8 cellular contexts compared by ENCODE assay signal in genomic region chr20:50112512-50113419, GRCh38. TPM values are rescaled to one million over a fixed set of nuclear protein-coding genes. Genes with fewer than 3 reads are reported as not detected.
DNase-seq lines count a peak whose midpoint lies in the region; ATAC-seq and TF ChIP-seq lines count a peak whose summit lies in the region.

Gene UBE2V1, minus strand, starts transcription at chr20:50113150. Its CDS starts 22 bp downstream, at chr20:50113128.

- H3K27me3 Mint-ChIP-seq in CD4-positive, alpha-beta memory T cell = no peaks in the 10 kb centered on the region
- H3K27me3 Mint-ChIP-seq in activated T-cell treated with anti-CD3 and anti-CD28 coated beads, Interleukin-2, amount 50 U/mL, for 4 hours (ENCODE audit: low read depth) = no peaks in the 10 kb centered on the region

- no peaks in the 10 kb centered on the region for H3K27me3 ChIP-seq in CD4-positive, alpha-beta memory T cell (ENCODE audit: insufficient read depth, low read length)
- no peaks in the 10 kb centered on the region for H3K27me3 ChIP-seq in KMS-11 (ENCODE audit: insufficient read depth, low read depth)
- no peaks in the 10 kb centered on the region for H3K27me3 ChIP-seq in Peyer's patch
- no peaks in the 10 kb centered on the region for H3K27me3 ChIP-seq in esophagus (ENCODE audit: control insufficient read depth in 1 of 2, insufficient read depth in 2 of 2, low read length in 2 of 2)
- H3K27me3 ChIP-seq in muscle layer of colon (ENCODE audit: control insufficient read depth in 1 of 2, insufficient read depth in 2 of 2, low read length in 2 of 2) = no peaks in the 10 kb centered on the region

- H3K27ac ChIP-seq in CD4-positive, alpha-beta memory T cell (ENCODE audit: low read depth, low read length) = peak within 1 kb of the TSS; percentile 88
- H3K27ac ChIP-seq in KMS-11 (peak within 1 kb of the TSS; percentile 56), Peyer's patch (peak within 1 kb of the TSS; percentile 91 to 99 (median 95)), esophagus (ENCODE audit: low read depth in 2 of 2, low read length in 1 of 2) (peak within 1 kb of the TSS; percentile 96 to 97), muscle layer of colon (ENCODE audit: low read depth, low read length) (peak within 1 kb of the TSS; percentile 93)

- peak within 1 kb of the TSS; percentile 91 to 99 (median 99) for H3K4me3 Mint-ChIP-seq in CD4-positive, alpha-beta memory T cell
- H3K4me3 Mint-ChIP-seq in activated T-cell treated with anti-CD3 and anti-CD28 coated beads, Interleukin-2, amount 50 U/mL, for 4 hours = peak within 1 kb of the TSS; percentile 100

- CTCF ChIA-PET in CD4-positive, alpha-beta memory T cell (lab: Charles Lee; ENCODE audit: partially characterized antibody) = interaction anchor here (1.6 to 8.0 kb wide), 5 partner anchors 28 to 66 kb away, joined by 6 to 43 read pairs (median 9); partner anchors contain the start of gene PEDS1

- peak within 1 kb of the TSS; percentile 46 for H3K4me2 ChIP-seq in KMS-11

- peak within 1 kb of the TSS; percentile 80 to 89 for H3K4me3 ChIP-seq in CD4-positive, alpha-beta memory T cell (ENCODE audit: low read length in 2 of 2)
- H3K4me3 ChIP-seq in KMS-11 (IDR thresholded peaks at IDR 0.05; ENCODE audit: insufficient read depth, low read depth, low read length) = peak within 1 kb of the TSS; percentile 62
- peak within 1 kb of the TSS; percentile 81 to 98 (median 94) for H3K4me3 ChIP-seq in Peyer's patch
- H3K4me3 ChIP-seq in esophagus (ENCODE audit: low read depth in 1 of 2, low read length in 2 of 2) = peak within 1 kb of the TSS; percentile 80 to 99
- H3K4me3 ChIP-seq in muscle layer of colon (ENCODE audit: low read depth in 1 of 2, low read length in 2 of 2) = peak within 1 kb of the TSS; percentile 90 to 94

- H3K4me1 ChIP-seq in CD4-positive, alpha-beta memory T cell (ENCODE audit: insufficient read depth, low read length) = peaks cover 77% of the 10 kb centered on the region
- peaks cover 48% of the 10 kb centered on the region for H3K4me1 ChIP-seq in KMS-11 (ENCODE audit: low read depth, poor library complexity, severe bottlenecking)
- peaks cover 19 to 66% (median 28%) of the 10 kb centered on the region in 4 donors for H3K4me1 ChIP-seq in Peyer's patch
- peaks cover 10 to 26% of the 10 kb centered on the region in 2 donors for H3K4me1 ChIP-seq in esophagus (ENCODE audit: control insufficient read depth in 2 of 2, insufficient read depth in 2 of 2, low read length in 1 of 2)
- H3K4me1 ChIP-seq in muscle layer of colon (ENCODE audit: insufficient read depth, low read length) = peaks cover 68% of the 10 kb centered on the region

- POLR2A ChIA-PET in CD4-positive, alpha-beta memory T cell (lab: Charles Lee; ENCODE audit: partially characterized antibody) = interaction anchor here (0.9 to 5.5 kb wide), 11 partner anchors 15 to 352 kb away, joined by 3 to 76 read pairs (median 5); partner anchors contain the start of genes CEBPB, PEDS1 and RNF114

- peaks cover 56% of the 10 kb centered on the region for H3K79me2 ChIP-seq in KMS-11 (ENCODE audit: insufficient read depth, low read depth)

- peak; percentile 88 to 89 (median 89) for DNase-seq in CD4-positive, alpha-beta memory T cell
- peak; percentile 93 to 95 (median 94) for DNase-seq in Peyer's patch
- DNase-seq in activated T-cell treated with anti-CD3 and anti-CD28 coated beads, Interleukin-2, amount 50 U/mL, for 4 hours = peak; percentile 84
- peak; percentile 77 to 79 for DNase-seq in stimulated activated CD8-positive, alpha-beta memory T cell treated with anti-CD3 and anti-CD28 coated beads, Interleukin-7, amount 100 ng/mL, for 1 hour (ENCODE audit: low read depth in 2 of 2)

- intact Hi-C loops in CD4-positive, alpha-beta memory T cell (cut with micrococcal nuclease) = loop anchor here (1.0 to 10.0 kb wide), 3 partner anchors 35 to 1068 kb away; partner anchors contain the start of gene CSE1L

- peaks cover 18% of the 10 kb centered on the region for H4K20me1 ChIP-seq in KMS-11 (ENCODE audit: insufficient read depth)

- peak within 1 kb of the TSS; percentile 36 for H2AFZ ChIP-seq in KMS-11 (ENCODE audit: low read depth)

- ATAC-seq in GM21390 (IDR thresholded peaks at IDR 0.05; ENCODE audit: unreplicated experiment) = peak; percentile 32
- ATAC-seq in activated T-cell treated with anti-CD3 and anti-CD28 coated beads, Interleukin-2, amount 50 U/mL, for 4 hours = peak; percentile 79 to 83

- H3K36me3 ChIP-seq in CD4-positive, alpha-beta memory T cell (ENCODE audit: insufficient read depth, low read length) = no peaks in the 10 kb centered on the region
- H3K36me3 ChIP-seq in KMS-11 (ENCODE audit: insufficient read depth) (no peaks in the 10 kb centered on the region), Peyer's patch (no peaks in the 10 kb centered on the region), esophagus (ENCODE audit: control insufficient read depth in 2 of 2, insufficient read depth in 2 of 2, low read length in 1 of 2) (no peaks in the 10 kb centered on the region), muscle layer of colon (ENCODE audit: insufficient read depth, low read length) (no peaks in the 10 kb centered on the region)

- 1% methylated on average over 58 to 70 of the region's 70 CpGs for WGBS in esophagus, 2 donors

- peak; percentile 47 to 73 for TF ChIP-seq POLR2A in Peyer's patch (IDR thresholded peaks at IDR 0.05)

- no peaks in the 10 kb centered on the region for H3K9me3 ChIP-seq in CD4-positive, alpha-beta memory T cell (ENCODE audit: control insufficient read depth in 1 of 2, low read length in 2 of 2)
- H3K9me3 ChIP-seq in Peyer's patch = no peaks in the 10 kb centered on the region
- no peaks in the 10 kb centered on the region for H3K9me3 ChIP-seq in esophagus (ENCODE audit: control insufficient read depth in 2 of 2, insufficient read depth in 1 of 2, low read depth in 1 of 2, low read length in 1 of 2)
- H3K9me3 ChIP-seq in muscle layer of colon (ENCODE audit: low read length) = no peaks in the 10 kb centered on the region

- peaks cover 68 to 88% (median 77%) of the 10 kb centered on the region in 4 donors for H3K4me1 Mint-ChIP-seq in CD4-positive, alpha-beta memory T cell
- H3K4me1 Mint-ChIP-seq in activated T-cell treated with anti-CD3 and anti-CD28 coated beads, Interleukin-2, amount 50 U/mL, for 4 hours (ENCODE audit: low read depth) = peaks cover 77% of the 10 kb centered on the region

- TF ChIP-seq CTCF in KMS-11 (conservative IDR thresholded peaks at IDR 0.05; ENCODE audit: low read depth, low read length) = 0 out of 2 replicates have a peak, but pooled peaks have one; percentile 39
- peak in 2 of 6 experiments; percentile 24 to 32 for TF ChIP-seq CTCF in Peyer's patch (IDR thresholded peaks at IDR 0.05)

- H3K36me3 Mint-ChIP-seq in CD4-positive, alpha-beta memory T cell = peaks cover 0 to 18% of the 10 kb centered on the region in 2 donors
- peaks cover 15% of the 10 kb centered on the region for H3K36me3 Mint-ChIP-seq in activated T-cell treated with anti-CD3 and anti-CD28 coated beads, Interleukin-2, amount 50 U/mL, for 4 hours (ENCODE audit: insufficient read depth)

- H3K9me3 Mint-ChIP-seq in CD4-positive, alpha-beta memory T cell = no peaks in the 10 kb centered on the region
- no peaks in the 10 kb centered on the region for H3K9me3 Mint-ChIP-seq in activated T-cell treated with anti-CD3 and anti-CD28 coated beads, Interleukin-2, amount 50 U/mL, for 4 hours

- H3K9ac ChIP-seq in KMS-11 (peak within 1 kb of the TSS; percentile 91), muscle layer of colon (ENCODE audit: low read length) (peak within 1 kb of the TSS; percentile 94)

- H3K27ac Mint-ChIP-seq in CD4-positive, alpha-beta memory T cell = peak within 1 kb of the TSS; percentile 95 to 100 (median 98)

RNA-seq across cellular contexts. Expression of gene UBE2V1, which starts in this region (rescaled TPM):
- total RNA-seq in CD4-positive, alpha-beta memory T cell = 100 to 1,000 TPM; 131 to 133 TPM
- polyA plus RNA-seq in CD4-positive, alpha-beta memory T cell = 100 to 1,000 TPM; 151 to 176 TPM
- total RNA-seq in Peyer's patch = 100 to 1,000 TPM in 3 of 4 donors, 10 to 100 TPM in 1; 94.4 to 111 (median 105) TPM
- 100 to 1,000 TPM; 126 to 144 (median 139) TPM for total RNA-seq in activated T-cell treated with anti-CD3 and anti-CD28 coated beads, Interleukin-2, amount 50 U/mL, for 4 hours
- polyA plus RNA-seq in esophagus = 10 to 100 TPM; 57.4 to 73.1 TPM

Comparison
In these comparisons a context has a peak if more than half of its experiments do, and no peak if none do; other contexts are left out.
1. Peak in every context shown above with its lines: DNase-seq, ATAC-seq, H3K4me3 ChIP-seq and H3K27ac ChIP-seq.